Comparison of ENCODE assay signal across 20 cellular contexts in genomic region chr3:39573392-39573791, GRCh38.
A peak's percentile ranks its signal among the peaks of the same experiment; 100 is the strongest.
DNase-seq lines count a peak whose midpoint lies in the region; ATAC-seq, FAIRE-seq and TF ChIP-seq lines count a peak whose summit lies in the region.
"Had no signal": no experiment of that assay in that cellular context is flagged by ENCODE, and none has a peak within 500 bp of the region (broad histone marks: within the 10 kb centered on the region; RNA-seq: fewer than 3 reads in every experiment).

No MANE protein-coding gene starts in this region.

- no peaks in the 10 kb centered on the region for H3K79me2 ChIP-seq in GM23338 (replicated peaks; ENCODE audit: insufficient read depth)
- no peaks in the 10 kb centered on the region for H3K79me2 ChIP-seq in H1 (ENCODE audit: control insufficient read depth in 1 of 2, insufficient read depth in 2 of 2, low read length in 2 of 2)
- no peaks in the 10 kb centered on the region for H3K79me2 ChIP-seq in neural progenitor cell (ENCODE audit: low read depth)

- no peak for TF ChIP-seq RAD21 in H1 (IDR thresholded peaks at IDR 0.05 in 1 of 2, conservative IDR thresholded peaks at IDR 0.05 in 1 of 2; ENCODE audit: low read depth in 2 of 2, low read length in 2 of 2)

- H3K27me3 Mint-ChIP-seq in GM23338 (ENCODE audit: insufficient read depth, low read depth, poor library complexity) (no peaks in the 10 kb centered on the region), neural progenitor cell (ENCODE audit: insufficient read depth, low read depth) (peaks cover 2% of the 10 kb centered on the region)

- H4K91ac ChIP-seq in H1 (replicated peaks; ENCODE audit: insufficient read length, low read length) = no peak overlapping the region

- no peak overlapping the region for H2BK5ac ChIP-seq in H1 (ENCODE audit: low read depth, low read length)

- 95% methylated on average over 9 of the region's 9 CpGs; no CpG with 5 or more reads in 1 of the 2 experiments for WGBS in H1 (ENCODE audit: extremely low coverage in 1 of 2, insufficient coverage in 1 of 2, insufficient read length in 1 of 2, insufficient replicate concordance in 2 of 2, low coverage in 1 of 2, low lambda C conversion rate in 2 of 2, missing lambda C conversion rate in 1 of 2), 2 experiments

- H4K8ac ChIP-seq in H1 (ENCODE audit: extremely low read depth, insufficient read depth, low read length) = no peak overlapping the region

- no peaks in the 10 kb centered on the region for H3K79me1 ChIP-seq in H1 (ENCODE audit: low read depth, low read length)

- CTCF ChIA-PET in H1 (lab: Charles Lee; ENCODE audit: partially characterized antibody) = interaction anchor here (1.1 to 1.7 kb wide), 4 partner anchors 15 to 65 kb away, joined by 3 to 5 read pairs (median 4); no protein-coding TSS in a partner anchor

- H3K9me3 Mint-ChIP-seq in GM23338 (no peaks in the 10 kb centered on the region), neural progenitor cell (no peaks in the 10 kb centered on the region)
- H3K9me3 Mint-ChIP-seq: CD4-positive, alpha-beta T cell had no signal

- no peak overlapping the region for H2AK5ac ChIP-seq in H1 (ENCODE audit: low read depth, low read length)

- H2BK20ac ChIP-seq in H1 (ENCODE audit: low read length) = peak overlapping the region; percentile 91; the same call in 1 of the 2 replicates

- no peak overlapping the region; the same call in 1 of the 2 replicates for H2BK15ac ChIP-seq in H1 (ENCODE audit: low read length)

- ATAC-seq in GM23338 (no peak), HG03108 (IDR thresholded peaks at IDR 0.05; ENCODE audit: unreplicated experiment) (no peak)

- H3K4ac ChIP-seq in H1 (replicated peaks; ENCODE audit: insufficient read length, low read depth, low read length) = no peak overlapping the region

- no peak overlapping the region for H3K27ac Mint-ChIP-seq in GM23338
- H3K27ac Mint-ChIP-seq in neural progenitor cell = no peak overlapping the region
- H3K27ac Mint-ChIP-seq: CD4-positive, alpha-beta T cell had no signal

- H3F3A ChIP-seq in GM23338 (replicated peaks; ENCODE audit: low read depth) (no peaks in the 10 kb centered on the region), neural progenitor cell (ENCODE audit: low read depth) (peaks cover 7% of the 10 kb centered on the region)

- DNase-seq in NCI-H510A treated with DMSO at 0.1 percent for 48 hours (lab: John Stamatoyannopoulos, UW) = peak; percentile 29
- DNase-seq in NCI-H510A (lab: John Stamatoyannopoulos, UW) = no peak
- DNase-seq in GM23338 (ENCODE audit: low spot score) = no peak
- DNase-seq in H1 (ENCODE audit: low read depth in 1 of 2, low spot score in 2 of 2) = no peak
- no peak for DNase-seq in neural progenitor cell (ENCODE audit: low spot score)
- DNase-seq in MG63 = no peak
- DNase-seq: ACHN; Caco-2; CD4-positive, alpha-beta T cell; HCEC 1CT; IMR-90 had no signal

- no peaks in the 10 kb centered on the region for H4K20me1 ChIP-seq in GM23338 (replicated peaks; ENCODE audit: insufficient read depth)
- H4K20me1 ChIP-seq in H1 (replicated peaks in 1 of 2; ENCODE audit: control insufficient read depth in 1 of 2, insufficient read depth in 2 of 2, low read length in 2 of 2) = no peaks in the 10 kb centered on the region
- no peaks in the 10 kb centered on the region for H4K20me1 ChIP-seq in neural progenitor cell (ENCODE audit: low read depth)

- no peaks in the 10 kb centered on the region for H3K36me3 Mint-ChIP-seq in GM23338 (ENCODE audit: low read depth)
- no peaks in the 10 kb centered on the region for H3K36me3 Mint-ChIP-seq in neural progenitor cell

- no peak overlapping the region for H3K56ac ChIP-seq in H1 (replicated peaks; ENCODE audit: insufficient read length, low read depth, low read length)

- H3K18ac ChIP-seq in H1 (ENCODE audit: extremely low read depth, low read length) = no peak overlapping the region

- no peak for TF ChIP-seq EP300 in H1 (IDR thresholded peaks at IDR 0.05; ENCODE audit: borderline replicate concordance in 1 of 2, low read depth in 2 of 2, low read length in 2 of 2)

- peaks cover 18% of the 10 kb centered on the region for H3K4me1 ChIP-seq in GM23338 (ENCODE audit: insufficient read depth)
- H3K4me1 ChIP-seq in H1 (replicated peaks in 1 of 4; ENCODE audit: control insufficient read depth in 3 of 4, insufficient read depth in 4 of 4, low read length in 3 of 4) = peaks cover 2 to 7% (median 3%) of the 10 kb centered on the region in 4 experiments; a peak in 5 of 7 replicates
- H3K4me1 ChIP-seq in neural progenitor cell = peaks cover 26% of the 10 kb centered on the region
- H3K4me1 ChIP-seq: Caco-2 had no signal

- TF ChIP-seq CTCF in GM23338 (conservative IDR thresholded peaks at IDR 0.05; ENCODE audit: low read depth in 2 of 2) = no peak
- no peak for TF ChIP-seq CTCF in H1 (IDR thresholded peaks at IDR 0.05; ENCODE audit: control extremely low read depth in 1 of 3, insufficient read depth in 1 of 3, low read depth in 1 of 3, low read length in 3 of 3)
- no peak for TF ChIP-seq CTCF in neural progenitor cell (IDR thresholded peaks at IDR 0.05)

- no peaks in the 10 kb centered on the region for H3K23me2 ChIP-seq in H1 (ENCODE audit: low read depth, low read length)

- H3K27ac ChIP-seq in GM23338 (ENCODE audit: low read depth) (no peak overlapping the region), H1 (ENCODE audit: low read depth, low read length) (no peak overlapping the region), neural progenitor cell (no peak overlapping the region)
- H3K27ac ChIP-seq: C4-2B had no signal

- H3K36me3 ChIP-seq in GM23338 (ENCODE audit: insufficient read depth) (no peaks in the 10 kb centered on the region), H1 (ENCODE audit: control insufficient read depth in 2 of 4, insufficient read depth in 4 of 4, low read length in 3 of 4) (no peaks in the 10 kb centered on the region), neural progenitor cell (no peaks in the 10 kb centered on the region), MG63 (no peaks in the 10 kb centered on the region)

- no peak overlapping the region for H4K5ac ChIP-seq in H1 (ENCODE audit: insufficient read length, low read depth, low read length)

- H3K4me3 ChIP-seq in GM23338 = no peak overlapping the region
- H3K4me3 ChIP-seq in H1 (ENCODE audit: extremely low read depth in 1 of 4, insufficient read depth in 2 of 4, low read depth in 3 of 4, low read length in 4 of 4) = no peak overlapping the region
- H3K4me3 ChIP-seq in neural progenitor cell = no peak overlapping the region
- no peak overlapping the region for H3K4me3 ChIP-seq in MG63

- H3K4me3 Mint-ChIP-seq in GM23338 (no peak overlapping the region), neural progenitor cell (no peak overlapping the region)
- H3K4me3 Mint-ChIP-seq: CD4-positive, alpha-beta T cell had no signal

- peak overlapping the region; percentile 81; the same call in 1 of the 2 replicates for H2AFZ ChIP-seq in GM23338
- peak overlapping the region; percentile 9; the same call in 1 of the 2 replicates for H2AFZ ChIP-seq in H1 (ENCODE audit: low read length)
- peak overlapping the region; percentile 89 for H2AFZ ChIP-seq in neural progenitor cell (replicated peaks)

- peak overlapping the region; percentile 28 for H2BK120ac ChIP-seq in H1 (replicated peaks; ENCODE audit: low read depth, low read length)

- H3K9me2 ChIP-seq in GM23338 (ENCODE audit: insufficient read depth) = peaks cover 8% of the 10 kb centered on the region

- no peak for TF ChIP-seq POLR2A in H1 (IDR thresholded peaks at IDR 0.05; ENCODE audit: control extremely low read depth in 1 of 2, low read depth in 2 of 2, low read length in 2 of 2)

- no peak overlapping the region for H3K14ac ChIP-seq in H1 (ENCODE audit: insufficient read length)

- no peak overlapping the region for H3K4me2 ChIP-seq in GM23338
- no peak overlapping the region for H3K4me2 ChIP-seq in H1 (ENCODE audit: insufficient read depth in 1 of 2, low read depth in 2 of 2, low read length in 2 of 2)
- H3K4me2 ChIP-seq in neural progenitor cell = no peak overlapping the region

- H3K4me1 Mint-ChIP-seq in GM23338 (peaks cover 42% of the 10 kb centered on the region), neural progenitor cell (peaks cover 6% of the 10 kb centered on the region)

- H3K23ac ChIP-seq in H1 (ENCODE audit: insufficient read length) = no peak overlapping the region

- H3K27me3 ChIP-seq in GM23338 (ENCODE audit: insufficient read depth) = no peaks in the 10 kb centered on the region
- H3K27me3 ChIP-seq in H1 (replicated peaks in 1 of 4; ENCODE audit: control insufficient read depth in 3 of 4, extremely low read depth in 1 of 4, insufficient read depth in 3 of 4, low read length in 3 of 4) = no peaks in the 10 kb centered on the region
- no peaks in the 10 kb centered on the region for H3K27me3 ChIP-seq in neural progenitor cell
- no peaks in the 10 kb centered on the region for H3K27me3 ChIP-seq in MG63

- POLR2A ChIA-PET in H1 (lab: Charles Lee; ENCODE audit: partially characterized antibody) = interaction anchor here (1.6 kb wide), 1 partner anchor 159 kb away, joined by 4 read pairs; no protein-coding TSS in a partner anchor

- 0 out of 2 replicates have a peak overlapping the region, but pooled peaks have one; percentile 11 for H2BK12ac ChIP-seq in H1 (ENCODE audit: low read depth, low read length)

- H3K9ac ChIP-seq in H1 (replicated peaks in 1 of 4; ENCODE audit: extremely low read depth in 1 of 4, low read depth in 3 of 4, low read length in 3 of 4) = no peak overlapping the region
- H3K9ac ChIP-seq in neural progenitor cell = no peak overlapping the region

- FAIRE-seq in H1 (lab: Jason Lieb, UNC) = no peak
- FAIRE-seq: A204.1, D721Med, G401.6, GM12891, GM19239, H54, HTR-8/SVneo had no signal

- no peaks in the 10 kb centered on the region for H3K9me3 ChIP-seq in H1 (ENCODE audit: insufficient read depth in 2 of 2, low read depth in 1 of 2, low read length in 1 of 2)
- H3K9me3 ChIP-seq in neural progenitor cell (ENCODE audit: low read depth) = no peaks in the 10 kb centered on the region
- H3K9me3 ChIP-seq in MG63 = no peaks in the 10 kb centered on the region
- H3K9me3 ChIP-seq: Caco-2 had no signal

TF ChIP-seq in H1, 55 proteins besides CTCF, POLR2A, EP300 and RAD21 (continues in another document):
- no peak for TF ChIP-seq JUN (IDR thresholded peaks at IDR 0.05; ENCODE audit: low read depth, low read length)
- TF ChIP-seq POLR2AphosphoS5 (IDR thresholded peaks at IDR 0.05; ENCODE audit: low read depth, low read length) = no peak
- TF ChIP-seq TAF7 (optimal IDR thresholded peaks at IDR 0.05; ENCODE audit: borderline replicate concordance, low read depth, low read length) = no peak
- no peak for TF ChIP-seq E2F6 (IDR thresholded peaks at IDR 0.05)
- TF ChIP-seq SUZ12 (IDR thresholded peaks at IDR 0.05; ENCODE audit: low read length) = no peak
- TF ChIP-seq BCL11A (IDR thresholded peaks at IDR 0.05; ENCODE audit: low read depth in 2 of 2, low read length in 2 of 2) = no peak
- no peak for TF ChIP-seq TEAD4 (IDR thresholded peaks at IDR 0.05; ENCODE audit: low read depth, low read length)
- TF ChIP-seq SAP30 (IDR thresholded peaks at IDR 0.05; ENCODE audit: insufficient read depth, insufficient replicate concordance, low read length) = no peak

Comparison
In these comparisons a context has a peak if more than half of its experiments do, and no peak if none do; other contexts are left out.
1. H2AFZ ChIP-seq: peak in every context shown above with its lines; median percentile 89 in neural progenitor cell; 81 in GM23338; 9 in H1.